ENCODE assay signal across 7 cellular contexts in the genomic region with DNA sequence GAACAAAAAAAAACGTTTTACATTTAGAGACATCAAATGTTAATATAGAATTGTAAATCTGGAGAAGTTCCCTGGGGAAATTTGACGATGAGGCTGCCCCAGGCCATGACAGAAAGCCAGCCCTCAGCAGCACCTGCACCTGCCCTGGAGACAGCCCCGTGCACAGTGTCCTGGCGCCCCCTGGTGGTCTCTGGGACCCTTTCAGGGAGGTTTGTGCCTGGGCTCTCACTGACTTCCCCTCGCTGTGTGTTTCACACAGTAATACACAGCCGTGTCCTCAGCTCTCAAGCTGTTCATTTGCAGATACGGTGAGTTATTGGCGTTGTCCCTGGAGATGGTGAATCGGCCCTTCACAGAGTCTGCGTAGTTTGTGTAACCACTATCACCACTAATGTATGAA.
DNase-seq lines count a peak whose midpoint lies in the region; ATAC-seq and TF ChIP-seq lines count a peak whose summit lies in the region.
"Not testable (repeated sequence)": the region's sequence is repeated elsewhere in the genome, so short reads cannot be mapped to it uniquely, and the experiment has no call there.

No MANE protein-coding gene starts in this region.

- H3K36me3 Mint-ChIP-seq in activated CD8-positive, alpha-beta T cell treated with anti-CD3 and anti-CD28 coated beads, Interleukin-2, amount 10 ng/mL, durations not matched to agents 7 days and 5 days (ENCODE audit: low read depth) = not testable (repeated sequence)

- H3K4me1 Mint-ChIP-seq in activated CD8-positive, alpha-beta T cell treated with anti-CD3 and anti-CD28 coated beads, Interleukin-2, amount 10 ng/mL, durations not matched to agents 7 days and 5 days (ENCODE audit: low read depth) = not testable (repeated sequence)

- ATAC-seq in HG03342 (IDR thresholded peaks at IDR 0.05; ENCODE audit: unreplicated experiment) = peak; percentile 57
- ATAC-seq in RWPE2 (ENCODE audit: low read depth) = 0 out of 3 replicates have a peak, but pooled peaks have one; percentile 45
- not testable (repeated sequence) for ATAC-seq in activated CD8-positive, alpha-beta T cell treated with anti-CD3 and anti-CD28 coated beads, Interleukin-2, amount 10 ng/mL, durations not matched to agents 7 days and 5 days

- not testable (repeated sequence) for H3K27ac Mint-ChIP-seq in activated CD8-positive, alpha-beta T cell treated with anti-CD3 and anti-CD28 coated beads, Interleukin-2, amount 10 ng/mL, durations not matched to agents 7 days and 5 days

- POLR2A ChIA-PET in activated CD8-positive, alpha-beta T cell treated with anti-CD3 and anti-CD28 coated beads, Interleukin-2, amount 10 ng/mL, durations not matched to agents 7 days and 5 days (lab: Charles Lee) = not testable (repeated sequence)

- not testable (repeated sequence) for DNase-seq in GM12864 (ENCODE audit: low read depth); RWPE2 (ENCODE audit: low spot score); fibroblast of villous mesenchyme (ENCODE audit: low read depth)
- peak; percentile 47 for DNase-seq in NCI-H146 (lab: John Stamatoyannopoulos, UW)
- DNase-seq in activated CD8-positive, alpha-beta T cell treated with anti-CD3 and anti-CD28 coated beads, Interleukin-2, amount 10 ng/mL, durations not matched to agents 7 days and 5 days = peak; percentile 23
- peak; percentile 25 for DNase-seq in stimulated activated CD4-positive, alpha-beta T cell treated with anti-CD3 and anti-CD28 coated beads, Interleukin-1b, Interleukin-23, amount 100 ng/mL, for 48 hours

- not testable (repeated sequence) for H3K9me3 Mint-ChIP-seq in activated CD8-positive, alpha-beta T cell treated with anti-CD3 and anti-CD28 coated beads, Interleukin-2, amount 10 ng/mL, durations not matched to agents 7 days and 5 days (ENCODE audit: insufficient read depth)

- not testable (repeated sequence) for H3K4me3 Mint-ChIP-seq in activated CD8-positive, alpha-beta T cell treated with anti-CD3 and anti-CD28 coated beads, Interleukin-2, amount 10 ng/mL, durations not matched to agents 7 days and 5 days

- not testable (repeated sequence) for H3K27me3 ChIP-seq in RWPE2 (ENCODE audit: insufficient read depth, poor library complexity, severe bottlenecking)

- H3K4me1 ChIP-seq in RWPE2 (ENCODE audit: insufficient read depth, poor library complexity, severe bottlenecking) = not testable (repeated sequence)

- CTCF ChIA-PET in activated CD8-positive, alpha-beta T cell treated with anti-CD3 and anti-CD28 coated beads, Interleukin-2, amount 10 ng/mL, durations not matched to agents 7 days and 5 days (lab: Charles Lee) = not testable (repeated sequence)

- H3K36me3 ChIP-seq in RWPE2 (ENCODE audit: low read depth) = not testable (repeated sequence)

- H3K27ac ChIP-seq in RWPE2 (ENCODE audit: poor library complexity, severe bottlenecking) = not testable (repeated sequence)

- H3K27me3 Mint-ChIP-seq in activated CD8-positive, alpha-beta T cell treated with anti-CD3 and anti-CD28 coated beads, Interleukin-2, amount 10 ng/mL, durations not matched to agents 7 days and 5 days (ENCODE audit: low read depth) = not testable (repeated sequence)

- not testable (repeated sequence) for H3K9me3 ChIP-seq in RWPE2 (ENCODE audit: severe bottlenecking)

- not testable (repeated sequence) for H3K4me3 ChIP-seq in GM12864 (ENCODE audit: low read depth, low read length); RWPE2 (ENCODE audit: severe bottlenecking); fibroblast of villous mesenchyme (ENCODE audit: low read depth, low read length)

- TF ChIP-seq CTCF in GM12864 (IDR thresholded peaks at IDR 0.05; ENCODE audit: low read depth, low read length, missing control alignments) = peak; percentile 32
- TF ChIP-seq CTCF in RWPE2 (IDR thresholded peaks at IDR 0.05; ENCODE audit: poor library complexity, severe bottlenecking) = not testable (repeated sequence)
- peak; percentile 4 for TF ChIP-seq CTCF in fibroblast of villous mesenchyme (IDR thresholded peaks at IDR 0.05; ENCODE audit: insufficient read depth, low read depth, low read length)
